10 cellular contexts compared by ENCODE assay signal in genomic region chr2:165634855-165635254, GRCh38.
DNase-seq lines count a peak whose midpoint lies in the region; ATAC-seq and TF ChIP-seq lines count a peak whose summit lies in the region.
"Had no signal": no experiment of that assay in that cellular context is flagged by ENCODE, and none has a peak within 500 bp of the region (broad histone marks: within the 10 kb centered on the region; RNA-seq: fewer than 3 reads in every experiment).

No MANE protein-coding gene starts in this region.

- no peak overlapping the region for H3K56ac ChIP-seq in H9 (ENCODE audit: insufficient read length, low read depth, low read length)

- H4K91ac ChIP-seq in H9 (ENCODE audit: insufficient read length, low read depth, low read length) (no peak overlapping the region), trophoblast cell (ENCODE audit: low read depth, low read length) (no peak overlapping the region)

- no peaks in the 10 kb centered on the region for H3K9me3 Mint-ChIP-seq in H9
- H3K9me3 Mint-ChIP-seq in activated CD4-positive, alpha-beta T cell treated with anti-CD3 and anti-CD28 coated beads for 36 hours (ENCODE audit: low read depth): no peaks in the 10 kb centered on the region
- H3K9me3 Mint-ChIP-seq: memory B cell had no signal

- H3K27ac Mint-ChIP-seq in H9: peak overlapping the region; percentile 37 to 93 (median 87)
- no peak overlapping the region for H3K27ac Mint-ChIP-seq in activated CD4-positive, alpha-beta T cell treated with anti-CD3 and anti-CD28 coated beads for 36 hours
- H3K27ac Mint-ChIP-seq: memory B cell had no signal

- CTCF ChIA-PET in activated CD4-positive, alpha-beta T cell treated with anti-CD3 and anti-CD28 coated beads for 36 hours (lab: Charles Lee): no interaction called here

- H3K4me2 ChIP-seq in H9 (ENCODE audit: insufficient read depth, insufficient read length, low read length): no peak overlapping the region
- peak overlapping the region; percentile 33 for H3K4me2 ChIP-seq in trophoblast cell (ENCODE audit: low read length)

- POLR2A ChIA-PET in activated CD4-positive, alpha-beta T cell treated with anti-CD3 and anti-CD28 coated beads for 36 hours (lab: Charles Lee): no interaction called here

- 0 out of 5 replicates have a peak overlapping the region, but pooled peaks of 1 of the 2 experiments have one; percentile 47 for H3K4me3 Mint-ChIP-seq in H9
- H3K4me3 Mint-ChIP-seq in activated CD4-positive, alpha-beta T cell treated with anti-CD3 and anti-CD28 coated beads for 36 hours: no peak overlapping the region
- H3K4me3 Mint-ChIP-seq: memory B cell had no signal

- intact Hi-C loops in psoas muscle (cut with DNase I): no loop called here
- intact Hi-C loops in activated CD4-positive, alpha-beta T cell treated with anti-CD3 and anti-CD28 coated beads for 36 hours (cut with DNase I, micrococcal nuclease): no loop called here

- no peaks in the 10 kb centered on the region for H3K27me3 ChIP-seq in H9 (ENCODE audit: insufficient read depth, low read length)
- no peaks in the 10 kb centered on the region for H3K27me3 ChIP-seq in trophoblast cell (ENCODE audit: insufficient read depth, low read length)
- H3K27me3 ChIP-seq in psoas muscle (ENCODE audit: insufficient read depth in 3 of 3, low read length in 2 of 3): no peaks in the 10 kb centered on the region

- no peak overlapping the region for H3K18ac ChIP-seq in H9 (ENCODE audit: insufficient read length, low read depth, low read length)
- H3K18ac ChIP-seq in trophoblast cell (ENCODE audit: low read length): no peak overlapping the region

- H3K4me1 ChIP-seq in H9 (ENCODE audit: insufficient read depth, low read length) (peaks cover 2% of the 10 kb centered on the region; the same call in 1 of the 2 replicates), trophoblast cell (ENCODE audit: control insufficient read depth in 1 of 2, insufficient read depth in 2 of 2, low read length in 2 of 2) (peaks cover 0 to 5% of the 10 kb centered on the region in 2 experiments), psoas muscle (no peaks in the 10 kb centered on the region)

- H3K9me3 ChIP-seq in H9 (ENCODE audit: control insufficient read depth, low read depth, low read length): no peaks in the 10 kb centered on the region
- H3K9me3 ChIP-seq in trophoblast cell (ENCODE audit: insufficient read depth, low read depth, low read length): no peaks in the 10 kb centered on the region
- H3K9me3 ChIP-seq in psoas muscle: no peaks in the 10 kb centered on the region

- no peaks in the 10 kb centered on the region for H3K27me3 Mint-ChIP-seq in H9 (ENCODE audit: low read depth)
- no peaks in the 10 kb centered on the region for H3K27me3 Mint-ChIP-seq in activated CD4-positive, alpha-beta T cell treated with anti-CD3 and anti-CD28 coated beads for 36 hours

- no CpG with 5 or more reads among the region's 4 CpGs for WGBS in H9 (ENCODE audit: extremely low coverage, insufficient read length, low lambda C conversion rate)
- no CpG with 5 or more reads among the region's 4 CpGs for WGBS in trophoblast cell (ENCODE audit: extremely low coverage, insufficient coverage, insufficient read length)
- 16 to 26% (median 21%) methylated on average over 4 of the region's 4 CpGs for WGBS in psoas muscle, 3 donors

- H2BK20ac ChIP-seq in H9 (ENCODE audit: low read depth, low read length, poor library complexity, severe bottlenecking): no peak overlapping the region

- H3K27ac ChIP-seq in H9 (ENCODE audit: insufficient read length, low read depth, low read length) (peak overlapping the region; percentile 15), trophoblast cell (ENCODE audit: low read depth, low read length) (peak overlapping the region; percentile 83), psoas muscle (no peak overlapping the region)

- H4K12ac ChIP-seq in trophoblast cell (ENCODE audit: low read depth, low read length): no peak overlapping the region

- no peak overlapping the region for H3K23ac ChIP-seq in H9 (ENCODE audit: insufficient read length, low read depth, low read length)
- no peak overlapping the region for H3K23ac ChIP-seq in trophoblast cell (ENCODE audit: low read length)

- H3K36me3 ChIP-seq in trophoblast cell (ENCODE audit: control insufficient read depth in 1 of 2, insufficient read depth in 2 of 2, low read length in 2 of 2) (no peaks in the 10 kb centered on the region), psoas muscle (ENCODE audit: insufficient read depth in 1 of 2, low read depth in 1 of 2) (peaks cover 0 to 2% of the 10 kb centered on the region in 2 donors)

- H2BK12ac ChIP-seq in H9 (ENCODE audit: insufficient read length, low read depth, low read length) (no peak overlapping the region), trophoblast cell (ENCODE audit: low read length) (no peak overlapping the region)

- ATAC-seq in psoas muscle: no peak
- no peak for ATAC-seq in GM21360 (IDR thresholded peaks at IDR 0.05; ENCODE audit: unreplicated experiment)
- ATAC-seq in activated CD4-positive, alpha-beta T cell treated with anti-CD3 and anti-CD28 coated beads for 36 hours: no peak

- no peak overlapping the region for H4K5ac ChIP-seq in H9 (ENCODE audit: insufficient read length, low read depth, low read length)

- no peaks in the 10 kb centered on the region for H3K36me3 Mint-ChIP-seq in H9 (ENCODE audit: insufficient read depth in 1 of 3, low read depth in 3 of 3)
- no peaks in the 10 kb centered on the region for H3K36me3 Mint-ChIP-seq in activated CD4-positive, alpha-beta T cell treated with anti-CD3 and anti-CD28 coated beads for 36 hours (ENCODE audit: low read depth)
- H3K36me3 Mint-ChIP-seq: memory B cell had no signal

- peaks cover 2% of the 10 kb centered on the region for H4K20me1 ChIP-seq in H9 (ENCODE audit: control insufficient read depth, insufficient read depth, insufficient read length)

- H3T11ph ChIP-seq in H9 (ENCODE audit: low read length): no peak overlapping the region

- H3K9ac ChIP-seq in H9 (ENCODE audit: extremely low read depth, insufficient read length, low read length): no peak overlapping the region
- no peak overlapping the region for H3K9ac ChIP-seq in trophoblast cell (ENCODE audit: low read length)

- H2AFZ ChIP-seq in H9 (ENCODE audit: low read length) (no peak overlapping the region), trophoblast cell (ENCODE audit: insufficient read depth, low read length, poor library complexity) (no peak overlapping the region)

- H3K79me2 ChIP-seq in H9 (ENCODE audit: insufficient read depth, low read length): no peaks in the 10 kb centered on the region
- no peaks in the 10 kb centered on the region for H3K79me2 ChIP-seq in trophoblast cell (ENCODE audit: control insufficient read depth, insufficient read depth, low read length, poor library complexity)

- TF ChIP-seq CTCF in H9 (conservative IDR thresholded peaks at IDR 0.05) (no peak), psoas muscle (IDR thresholded peaks at IDR 0.05) (no peak)

- peaks cover 47 to 50% of the 10 kb centered on the region in 2 experiments for H3K4me1 Mint-ChIP-seq in H9
- peaks cover 6% of the 10 kb centered on the region for H3K4me1 Mint-ChIP-seq in activated CD4-positive, alpha-beta T cell treated with anti-CD3 and anti-CD28 coated beads for 36 hours
- H3K4me1 Mint-ChIP-seq: memory B cell had no signal

- no peak overlapping the region for H3K4ac ChIP-seq in H9 (ENCODE audit: low read depth, low read length)
- H3K4ac ChIP-seq in trophoblast cell (ENCODE audit: low read depth, low read length): no peak overlapping the region

- peak; percentile 69 for DNase-seq in H9
- peak; percentile 81 for DNase-seq in globus pallidus (ENCODE audit: low spot score)
- DNase-seq in trophoblast cell: no peak
- no peak for DNase-seq in psoas muscle
- no peak for DNase-seq in activated CD4-positive, alpha-beta T cell treated with anti-CD3 and anti-CD28 coated beads for 36 hours
- DNase-seq in NAMALWA (ENCODE audit: low spot score): no peak
- DNase-seq: activated CD4-positive, alpha-beta T cell treated with anti-CD3 and anti-CD28 coated beads for 1 hour had no signal

- no peak overlapping the region for H2AK5ac ChIP-seq in H9 (ENCODE audit: insufficient read length, low read length)
- no peak overlapping the region for H2AK5ac ChIP-seq in trophoblast cell (ENCODE audit: low read length)

- H3K23me2 ChIP-seq in H9 (ENCODE audit: insufficient read length, low read depth, low read length, poor library complexity, severe bottlenecking): no peaks in the 10 kb centered on the region

- H2BK5ac ChIP-seq in H9 (ENCODE audit: insufficient read length, low read length) (no peak overlapping the region), trophoblast cell (ENCODE audit: low read depth, low read length, poor library complexity) (no peak overlapping the region)

- H3K79me1 ChIP-seq in H9 (ENCODE audit: insufficient read depth, low read depth, low read length, poor library complexity, severe bottlenecking): no peaks in the 10 kb centered on the region
- H3K79me1 ChIP-seq in trophoblast cell (ENCODE audit: low read length): no peaks in the 10 kb centered on the region

- H3K14ac ChIP-seq in H9 (ENCODE audit: insufficient read depth, low read length) (no peak overlapping the region), trophoblast cell (ENCODE audit: low read length) (no peak overlapping the region)

- H2BK120ac ChIP-seq in H9 (ENCODE audit: low read depth, low read length, poor library complexity, severe bottlenecking) (no peak overlapping the region), trophoblast cell (ENCODE audit: insufficient read depth, low read length, poor library complexity) (no peak overlapping the region)

- H2BK15ac ChIP-seq in H9 (ENCODE audit: low read depth, low read length): no peak overlapping the region

- no peak overlapping the region for H3K4me3 ChIP-seq in trophoblast cell (ENCODE audit: low read depth, low read length)
- H3K4me3 ChIP-seq in psoas muscle: no peak overlapping the region

- H4K8ac ChIP-seq in H9 (replicated peaks; ENCODE audit: insufficient read length, low read depth, low read length) (no peak overlapping the region), trophoblast cell (ENCODE audit: low read depth, low read length) (peak overlapping the region; percentile 23)

TF ChIP-seq in PFSK-1, 5 proteins besides CTCF, POLR2A, EP300 and RAD21 (continues in another document):
- TF ChIP-seq TAF1 (IDR thresholded peaks at IDR 0.05; ENCODE audit: borderline replicate concordance, insufficient read depth, low read length) (no peak), POLR2AphosphoS5 (IDR thresholded peaks at IDR 0.05; ENCODE audit: low read depth, low read length) (no peak), SIN3A (IDR thresholded peaks at IDR 0.05; ENCODE audit: borderline replicate concordance, insufficient read depth, low read length) (no peak)

Comparison
In these comparisons a context has a peak if more than half of its experiments do, and no peak if none do; other contexts are left out.
1. DNase-seq: peak in H9 (single experiment) and globus pallidus (single experiment); none in trophoblast cell (0 of 2), psoas muscle (0 of 2), activated CD4-positive, alpha-beta T cell treated with anti-CD3 and anti-CD28 coated beads for 36 hours (single experiment) and NAMALWA (single experiment).